1 cellular context compared by ENCODE assay signal in genomic region chr7:155644178-155644970, GRCh38.
TF ChIP-seq lines count a peak whose summit lies in the region.

RBM33 (plus strand) TSS chr7:155644661; CDS start chr7:155644877, 216 bp downstream.

TF ChIP-seq in HepG2, 621 proteins besides CTCF, POLR2A, EP300 and RAD21 (continued from another document and continues in another):
- TF ChIP-seq, protein P1, sequence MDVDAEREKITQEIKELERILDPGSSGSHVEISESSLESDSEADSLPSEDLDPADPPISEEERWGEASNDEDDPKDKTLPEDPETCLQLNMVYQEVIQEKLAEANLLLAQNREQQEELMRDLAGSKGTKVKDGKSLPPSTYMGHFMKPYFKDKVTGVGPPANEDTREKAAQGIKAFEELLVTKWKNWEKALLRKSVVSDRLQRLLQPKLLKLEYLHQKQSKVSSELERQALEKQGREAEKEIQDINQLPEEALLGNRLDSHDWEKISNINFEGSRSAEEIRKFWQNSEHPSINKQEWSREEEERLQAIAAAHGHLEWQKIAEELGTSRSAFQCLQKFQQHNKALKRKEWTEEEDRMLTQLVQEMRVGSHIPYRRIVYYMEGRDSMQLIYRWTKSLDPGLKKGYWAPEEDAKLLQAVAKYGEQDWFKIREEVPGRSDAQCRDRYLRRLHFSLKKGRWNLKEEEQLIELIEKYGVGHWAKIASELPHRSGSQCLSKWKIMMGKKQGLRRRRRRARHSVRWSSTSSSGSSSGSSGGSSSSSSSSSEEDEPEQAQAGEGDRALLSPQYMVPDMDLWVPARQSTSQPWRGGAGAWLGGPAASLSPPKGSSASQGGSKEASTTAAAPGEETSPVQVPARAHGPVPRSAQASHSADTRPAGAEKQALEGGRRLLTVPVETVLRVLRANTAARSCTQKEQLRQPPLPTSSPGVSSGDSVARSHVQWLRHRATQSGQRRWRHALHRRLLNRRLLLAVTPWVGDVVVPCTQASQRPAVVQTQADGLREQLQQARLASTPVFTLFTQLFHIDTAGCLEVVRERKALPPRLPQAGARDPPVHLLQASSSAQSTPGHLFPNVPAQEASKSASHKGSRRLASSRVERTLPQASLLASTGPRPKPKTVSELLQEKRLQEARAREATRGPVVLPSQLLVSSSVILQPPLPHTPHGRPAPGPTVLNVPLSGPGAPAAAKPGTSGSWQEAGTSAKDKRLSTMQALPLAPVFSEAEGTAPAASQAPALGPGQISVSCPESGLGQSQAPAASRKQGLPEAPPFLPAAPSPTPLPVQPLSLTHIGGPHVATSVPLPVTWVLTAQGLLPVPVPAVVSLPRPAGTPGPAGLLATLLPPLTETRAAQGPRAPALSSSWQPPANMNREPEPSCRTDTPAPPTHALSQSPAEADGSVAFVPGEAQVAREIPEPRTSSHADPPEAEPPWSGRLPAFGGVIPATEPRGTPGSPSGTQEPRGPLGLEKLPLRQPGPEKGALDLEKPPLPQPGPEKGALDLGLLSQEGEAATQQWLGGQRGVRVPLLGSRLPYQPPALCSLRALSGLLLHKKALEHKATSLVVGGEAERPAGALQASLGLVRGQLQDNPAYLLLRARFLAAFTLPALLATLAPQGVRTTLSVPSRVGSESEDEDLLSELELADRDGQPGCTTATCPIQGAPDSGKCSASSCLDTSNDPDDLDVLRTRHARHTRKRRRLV (CRISPR knock-in tag; IDR thresholded peaks at IDR 0.05): peak; percentile 67; the same call in 1 of the 2 replicates
- TF ChIP-seq HNRNPLL (IDR thresholded peaks at IDR 0.05; ENCODE audit: low read depth, low read length, poor library complexity, severe bottlenecking) (peak; percentile 77), ZBTB38 (CRISPR knock-in tag; IDR thresholded peaks at IDR 0.05) (peak; percentile 46), ZNF232 (CRISPR knock-in tag; IDR thresholded peaks at IDR 0.05; ENCODE audit: borderline replicate concordance) (peak; percentile 90; the same call in 1 of the 2 replicates), MED13 (CRISPR knock-in tag; IDR thresholded peaks at IDR 0.05) (peak; percentile 64; the same call in 1 of the 2 replicates), TSC22D2 (CRISPR knock-in tag; IDR thresholded peaks at IDR 0.05; ENCODE audit: borderline replicate concordance) (no peak; the same call in 1 of the 2 replicates), SNRNP70 (IDR thresholded peaks at IDR 0.05; ENCODE audit: low read depth, low read length) (no peak), ZNF768 (CRISPR knock-in tag; IDR thresholded peaks at IDR 0.05) (0 out of 2 replicates have a peak, but pooled peaks have one; percentile 37), FOXO4 (CRISPR knock-in tag; conservative IDR thresholded peaks at IDR 0.05) (peak; percentile 86; the same call in 1 of the 2 replicates), SP2 (CRISPR knock-in tag; IDR thresholded peaks at IDR 0.05) (0 out of 2 replicates have a peak, but pooled peaks have one; percentile 30), ZNF20 (CRISPR knock-in tag; IDR thresholded peaks at IDR 0.05) (peak; percentile 72; the same call in 1 of the 2 replicates), ZNF577 (CRISPR knock-in tag; IDR thresholded peaks at IDR 0.05; ENCODE audit: borderline replicate concordance, low read depth) (no peak), STAG1 (CRISPR knock-in tag; IDR thresholded peaks at IDR 0.05) (peak; percentile 30), FOXA3 (CRISPR knock-in tag; IDR thresholded peaks at IDR 0.05) (peak; percentile 10; the same call in 1 of the 2 replicates), MED1 (CRISPR knock-in tag; IDR thresholded peaks at IDR 0.05) (peak; percentile 63; the same call in 1 of the 2 replicates), IRX3 (CRISPR knock-in tag; IDR thresholded peaks at IDR 0.05; ENCODE audit: borderline replicate concordance, low read depth) (peak; percentile 69; the same call in 1 of the 2 replicates), ZNF772 (CRISPR knock-in tag; IDR thresholded peaks at IDR 0.05) (peak; percentile 54; the same call in 1 of the 2 replicates), ZNF12 (CRISPR knock-in tag; IDR thresholded peaks at IDR 0.05) (0 out of 2 replicates have a peak, but pooled peaks have one; percentile 6), ZNF788 (CRISPR knock-in tag; IDR thresholded peaks at IDR 0.05; ENCODE audit: borderline replicate concordance) (peak; percentile 66; the same call in 1 of the 2 replicates), HNRNPK (IDR thresholded peaks at IDR 0.05; ENCODE audit: low read depth, low read length, poor library complexity, severe bottlenecking) (peak; percentile 59), ZNF615 (CRISPR knock-in tag; IDR thresholded peaks at IDR 0.05; ENCODE audit: borderline replicate concordance) (no peak), ZSCAN21 (CRISPR knock-in tag; IDR thresholded peaks at IDR 0.05; ENCODE audit: borderline replicate concordance) (peak; percentile 58; the same call in 1 of the 2 replicates), ATF7 (IDR thresholded peaks at IDR 0.05) (no peak), ATF7 (CRISPR knock-in tag; IDR thresholded peaks at IDR 0.05) (no peak), JDP2 (CRISPR knock-in tag; IDR thresholded peaks at IDR 0.05; ENCODE audit: borderline replicate concordance) (peak; percentile 75; the same call in 1 of the 2 replicates), IRF2 (CRISPR knock-in tag; IDR thresholded peaks at IDR 0.05) (0 out of 2 replicates have a peak, but pooled peaks have one; percentile 14), ZNF557 (CRISPR knock-in tag; IDR thresholded peaks at IDR 0.05) (no peak), AFF4 (CRISPR knock-in tag; IDR thresholded peaks at IDR 0.05) (peak; percentile 45; the same call in 1 of the 2 replicates), GMEB2 (CRISPR knock-in tag; IDR thresholded peaks at IDR 0.05; ENCODE audit: low read depth) (no peak), ZNF678 (CRISPR knock-in tag; IDR thresholded peaks at IDR 0.05) (no peak), NR2F6 (IDR thresholded peaks at IDR 0.05) (no peak), NR2F6 (CRISPR knock-in tag; IDR thresholded peaks at IDR 0.05) (0 out of 2 replicates have a peak, but pooled peaks have one; percentile 7), NFIB (CRISPR knock-in tag; IDR thresholded peaks at IDR 0.05; ENCODE audit: borderline replicate concordance) (no peak), HCFC1 (IDR thresholded peaks at IDR 0.05; ENCODE audit: low read depth, low read length) (peak; percentile 40), NFKB2 (CRISPR knock-in tag; IDR thresholded peaks at IDR 0.05; ENCODE audit: borderline replicate concordance) (peak; percentile 87), PATZ1 (CRISPR knock-in tag; IDR thresholded peaks at IDR 0.05) (peak; percentile 47; the same call in 1 of the 2 replicates), THAP8 (CRISPR knock-in tag; IDR thresholded peaks at IDR 0.05; ENCODE audit: borderline replicate concordance) (0 out of 2 replicates have a peak, but pooled peaks have one; percentile 68), ZNF280B (CRISPR knock-in tag; IDR thresholded peaks at IDR 0.05; ENCODE audit: borderline replicate concordance) (peak; percentile 54; the same call in 1 of the 2 replicates), U2AF1 (optimal IDR thresholded peaks at IDR 0.05; ENCODE audit: low read depth, low read length) (no peak), PAX8 (CRISPR knock-in tag; IDR thresholded peaks at IDR 0.05; ENCODE audit: borderline replicate concordance) (peak; percentile 46; the same call in 1 of the 2 replicates)
- TF ChIP-seq, protein P2, sequence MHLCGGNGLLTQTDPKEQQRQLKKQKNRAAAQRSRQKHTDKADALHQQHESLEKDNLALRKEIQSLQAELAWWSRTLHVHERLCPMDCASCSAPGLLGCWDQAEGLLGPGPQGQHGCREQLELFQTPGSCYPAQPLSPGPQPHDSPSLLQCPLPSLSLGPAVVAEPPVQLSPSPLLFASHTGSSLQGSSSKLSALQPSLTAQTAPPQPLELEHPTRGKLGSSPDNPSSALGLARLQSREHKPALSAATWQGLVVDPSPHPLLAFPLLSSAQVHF (CRISPR knock-in tag; IDR thresholded peaks at IDR 0.05): peak; percentile 83
- TF ChIP-seq, protein P3, sequence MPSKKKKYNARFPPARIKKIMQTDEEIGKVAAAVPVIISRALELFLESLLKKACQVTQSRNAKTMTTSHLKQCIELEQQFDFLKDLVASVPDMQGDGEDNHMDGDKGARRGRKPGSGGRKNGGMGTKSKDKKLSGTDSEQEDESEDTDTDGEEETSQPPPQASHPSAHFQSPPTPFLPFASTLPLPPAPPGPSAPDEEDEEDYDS (CRISPR knock-in tag; IDR thresholded peaks at IDR 0.05): peak; percentile 76
- TF ChIP-seq, protein P4, sequence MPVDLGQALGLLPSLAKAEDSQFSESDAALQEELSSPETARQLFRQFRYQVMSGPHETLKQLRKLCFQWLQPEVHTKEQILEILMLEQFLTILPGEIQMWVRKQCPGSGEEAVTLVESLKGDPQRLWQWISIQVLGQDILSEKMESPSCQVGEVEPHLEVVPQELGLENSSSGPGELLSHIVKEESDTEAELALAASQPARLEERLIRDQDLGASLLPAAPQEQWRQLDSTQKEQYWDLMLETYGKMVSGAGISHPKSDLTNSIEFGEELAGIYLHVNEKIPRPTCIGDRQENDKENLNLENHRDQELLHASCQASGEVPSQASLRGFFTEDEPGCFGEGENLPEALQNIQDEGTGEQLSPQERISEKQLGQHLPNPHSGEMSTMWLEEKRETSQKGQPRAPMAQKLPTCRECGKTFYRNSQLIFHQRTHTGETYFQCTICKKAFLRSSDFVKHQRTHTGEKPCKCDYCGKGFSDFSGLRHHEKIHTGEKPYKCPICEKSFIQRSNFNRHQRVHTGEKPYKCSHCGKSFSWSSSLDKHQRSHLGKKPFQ (CRISPR knock-in tag; IDR thresholded peaks at IDR 0.05; ENCODE audit: insufficient replicate concordance): no peak
